ENCODE assay signal across 9 cellular contexts in genomic region chr6:158999154-158999668, GRCh38. TPM values are rescaled to one million over a fixed set of nuclear protein-coding genes. Genes with fewer than 3 reads are reported as not detected.
DNase-seq lines count a peak whose midpoint lies in the region; ATAC-seq and TF ChIP-seq lines count a peak whose summit lies in the region.
"Had no signal": no experiment of that assay in that cellular context is flagged by ENCODE, and none has a peak within 500 bp of the region (broad histone marks: within the 10 kb centered on the region; RNA-seq: fewer than 3 reads in every experiment).

No MANE protein-coding gene starts in this region.

- no peaks in the 10 kb centered on the region for H3K9me3 Mint-ChIP-seq in activated T-cell treated with anti-CD3 and anti-CD28 coated beads, Interleukin-2, amount 50 U/mL, for 4 hours

- H3K27me3 ChIP-seq in ovary: no peaks in the 10 kb centered on the region

- H3K36me3 Mint-ChIP-seq in activated T-cell treated with anti-CD3 and anti-CD28 coated beads, Interleukin-2, amount 50 U/mL, for 4 hours (ENCODE audit: insufficient read depth): peaks cover 6% of the 10 kb centered on the region

- no peaks in the 10 kb centered on the region for H3K36me3 ChIP-seq in ovary

- no peak for TF ChIP-seq POLR2A in ovary (IDR thresholded peaks at IDR 0.05)

- TF ChIP-seq EP300 in ovary (IDR thresholded peaks at IDR 0.05): no peak

- H3K4me3 Mint-ChIP-seq in activated T-cell treated with anti-CD3 and anti-CD28 coated beads, Interleukin-2, amount 50 U/mL, for 4 hours: peak overlapping the region; percentile 95

- 1% methylated on average over 26 of the region's 26 CpGs for WGBS in ovary, 3 donors

- H3K4me1 Mint-ChIP-seq in activated T-cell treated with anti-CD3 and anti-CD28 coated beads, Interleukin-2, amount 50 U/mL, for 4 hours (ENCODE audit: low read depth): peaks cover 34% of the 10 kb centered on the region

- H3K27ac ChIP-seq in ovary: peak overlapping the region; percentile 43 to 78

- H3K4me3 ChIP-seq in fibroblast of pulmonary artery (replicated peaks; ENCODE audit: low read depth, low read length) (peak overlapping the region; percentile 90), ovary (peak overlapping the region; percentile 72)

- no peaks in the 10 kb centered on the region for H3K4me1 ChIP-seq in ovary (ENCODE audit: insufficient read depth)

- intact Hi-C loops in ovary (cut with DNase I): no loop called here

- H3K9me3 ChIP-seq in ovary: no peaks in the 10 kb centered on the region

- peak; percentile 12 to 22 for ATAC-seq in activated T-cell treated with anti-CD3 and anti-CD28 coated beads, Interleukin-2, amount 50 U/mL, for 4 hours
- ATAC-seq in HG03045 (IDR thresholded peaks at IDR 0.05; ENCODE audit: unreplicated experiment): peak; percentile 32

- H3K27me3 Mint-ChIP-seq in activated T-cell treated with anti-CD3 and anti-CD28 coated beads, Interleukin-2, amount 50 U/mL, for 4 hours (ENCODE audit: low read depth): no peaks in the 10 kb centered on the region

- TF ChIP-seq CTCF in fibroblast of pulmonary artery (IDR thresholded peaks at IDR 0.05; ENCODE audit: low read length, missing control alignments): no peak
- TF ChIP-seq CTCF in ovary (IDR thresholded peaks at IDR 0.05): no peak

- no peak for DNase-seq in activated T-cell treated with anti-CD3 and anti-CD28 coated beads, Interleukin-2, amount 50 U/mL, for 4 hours
- no peak for DNase-seq in activated T-cell treated with anti-CD3 and anti-CD28 coated beads, Interleukin-2, amount 50 U/mL, for 48 hours
- peak; percentile 36 for DNase-seq in SW480 (ENCODE audit: low spot score)
- peak; percentile 14 for DNase-seq in fibroblast of pulmonary artery (ENCODE audit: low read depth)
- DNase-seq in ovary: no peak
- DNase-seq in NCI-H774 (lab: John Stamatoyannopoulos, UW): no peak
- no peak for DNase-seq in GOT3 (lab: John Stamatoyannopoulos, UW)

RNA-seq across cellular contexts. Expression of gene RSPH3, which starts 0.8 kb away (rescaled TPM):
- total RNA-seq in activated T-cell treated with anti-CD3 and anti-CD28 coated beads, Interleukin-2, amount 50 U/mL, for 4 hours: 1 to 10 TPM; 1.6 to 2.1 (median 1.7) TPM
- total RNA-seq in ovary: 1 to 10 TPM; 4.5 to 9.3 (median 7.6) TPM
- polyA plus RNA-seq in ovary: 1 to 10 TPM; 2.6 to 9.7 TPM

RNA-seq across cellular contexts. Expression of gene TAGAP, which starts 45.6 kb away (rescaled TPM):
- 100 to 1,000 TPM; 120 to 132 (median 130) TPM for total RNA-seq in activated T-cell treated with anti-CD3 and anti-CD28 coated beads, Interleukin-2, amount 50 U/mL, for 4 hours
- total RNA-seq in ovary: 1 to 10 TPM in 5 of 7 donors, under 1 TPM in 2; 0.58 to 2.3 (median 1.4) TPM
- 1 to 10 TPM in 1 of 2 donors, under 1 TPM in 1; 0.65 to 5.1 TPM for polyA plus RNA-seq in ovary
- total RNA-seq: pulmonary artery endothelial cell had no signal

Comparison
In these comparisons a context has a peak if more than half of its experiments do, and no peak if none do; other contexts are left out.
1. DNase-seq: peak in SW480 (single experiment) and fibroblast of pulmonary artery (single experiment); none in activated T-cell treated with anti-CD3 and anti-CD28 coated beads, Interleukin-2, amount 50 U/mL, for 4 hours (single experiment), activated T-cell treated with anti-CD3 and anti-CD28 coated beads, Interleukin-2, amount 50 U/mL, for 48 hours (0 of 2), ovary (0 of 5), NCI-H774 (single experiment) and GOT3 (single experiment).
2. RNA of gene TAGAP, which starts 45.6 kb away (total RNA-seq): 120 to 132 TPM in activated T-cell treated with anti-CD3 and anti-CD28 coated beads, Interleukin-2, amount 50 U/mL, for 4 hours; 0.58 to 2.3 TPM in ovary; every median in the first group is over 10 times any median in the second.